ENCODE assay signal across 7 cellular contexts in the genomic region with DNA sequence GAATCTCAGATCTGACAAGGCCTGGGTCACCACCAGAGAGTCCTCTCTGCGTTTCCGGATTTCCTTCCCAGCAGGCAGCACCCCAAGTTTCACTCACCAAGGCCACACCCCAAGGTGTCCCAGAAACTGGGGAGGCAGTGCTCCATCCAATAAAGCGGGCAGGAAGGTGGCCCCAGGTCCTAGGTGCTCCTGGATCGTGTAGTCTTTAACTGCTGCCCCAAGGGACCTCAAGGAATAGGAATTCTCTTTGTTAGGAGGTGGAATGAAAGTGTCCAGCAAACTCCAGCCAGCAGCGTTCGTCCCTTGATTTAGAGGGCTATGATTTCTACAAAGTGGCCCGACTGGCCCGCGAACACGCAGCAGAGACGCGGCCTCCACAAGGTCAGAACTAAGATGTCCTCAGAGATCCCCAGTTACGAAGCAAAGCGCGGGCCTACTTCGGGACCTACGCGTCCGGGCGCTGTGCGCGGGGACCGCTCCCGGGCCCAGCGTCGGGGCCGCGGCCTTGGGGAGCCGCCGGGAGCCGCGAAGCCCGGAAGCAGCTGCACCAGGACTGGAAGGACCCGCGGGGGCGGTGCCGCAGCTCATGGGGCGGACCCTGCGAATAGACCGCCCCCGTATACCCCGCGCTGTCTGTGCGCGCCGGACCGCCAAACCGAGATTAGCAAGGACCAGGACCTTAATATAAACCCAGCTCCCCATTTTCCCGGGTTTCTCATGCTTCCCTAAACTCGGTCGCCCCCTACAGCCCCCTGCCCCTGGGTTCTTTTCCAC. TPM values are rescaled to one million over a fixed set of nuclear protein-coding genes. Genes with fewer than 3 reads are reported as not detected.
A peak's percentile ranks its signal among the peaks of the same experiment; 100 is the strongest.
DNase-seq lines count a peak whose midpoint lies in the region; ATAC-seq and TF ChIP-seq lines count a peak whose summit lies in the region.

A gene with protein sequence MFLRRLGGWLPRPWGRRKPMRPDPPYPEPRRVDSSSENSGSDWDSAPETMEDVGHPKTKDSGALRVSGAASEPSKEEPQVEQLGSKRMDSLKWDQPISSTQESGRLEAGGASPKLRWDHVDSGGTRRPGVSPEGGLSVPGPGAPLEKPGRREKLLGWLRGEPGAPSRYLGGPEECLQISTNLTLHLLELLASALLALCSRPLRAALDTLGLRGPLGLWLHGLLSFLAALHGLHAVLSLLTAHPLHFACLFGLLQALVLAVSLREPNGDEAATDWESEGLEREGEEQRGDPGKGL (minus strand): TSS at position 555 of the 774 bp plus-strand sequence. CDS start 831 bp downstream, outside the sequence.

- H3K9me3 ChIP-seq in duodenal mucosa (ENCODE audit: control insufficient read depth in 1 of 2, low read length in 2 of 2) = no peaks in the 10 kb centered on the region

- DNase-seq in NCI-H748 treated with DMSO at 0.1 percent for 48 hours (lab: John Stamatoyannopoulos, UW) (peak; percentile 76), lower leg skin (ENCODE audit: low spot score in 2 of 2) (peak; percentile 74 to 97)
- DNase-seq in activated CD4-positive, alpha-beta memory T cell treated with anti-CD3 and anti-CD28 coated beads for 36 hours = peak; percentile 80
- peak; percentile 54 to 78 for DNase-seq in stimulated activated CD4-positive, alpha-beta T cell treated with anti-CD3 and anti-CD28 coated beads, Interleukin-4, amount 100 ng/mL, for 48 hours (ENCODE audit: low read depth in 2 of 2)

- H3K9me3 Mint-ChIP-seq in activated CD4-positive, alpha-beta memory T cell treated with anti-CD3 and anti-CD28 coated beads for 36 hours = no peaks in the 10 kb centered on the region

- intact Hi-C loops in activated CD4-positive, alpha-beta memory T cell treated with anti-CD3 and anti-CD28 coated beads for 36 hours (cut with micrococcal nuclease) = loop anchor here (1.0 kb wide), 1 partner anchor 8 kb away; a partner anchor contains a TSS
- intact Hi-C loops in lower leg skin (cut with DNase I; ENCODE audit: low total_unique reads) = no loop called here

- H3K27ac ChIP-seq in duodenal mucosa (ENCODE audit: low read depth, low read length) = peak within 1 kb of the TSS; percentile 86

- ATAC-seq in GM18498 (IDR thresholded peaks at IDR 0.05; ENCODE audit: unreplicated experiment) (peak; percentile 56), HG03354 (IDR thresholded peaks at IDR 0.05; ENCODE audit: poor library complexity, severe bottlenecking, unreplicated experiment) (peak; percentile 47)

- POLR2A ChIA-PET in activated CD4-positive, alpha-beta memory T cell treated with anti-CD3 and anti-CD28 coated beads for 36 hours (lab: Charles Lee) = interaction anchor here (1.0 to 6.0 kb wide), 3 partner anchors 6 to 167 kb away, joined by 3 to 92 read pairs (median 6); a partner anchor contains a TSS

- peak within 1 kb of the TSS; percentile 83 to 96 for H3K9ac ChIP-seq in duodenal mucosa (ENCODE audit: low read depth in 1 of 2, low read length in 2 of 2)

- no peaks in the 10 kb centered on the region for H3K27me3 ChIP-seq in duodenal mucosa (ENCODE audit: control insufficient read depth in 1 of 2, insufficient read depth in 2 of 2, low read length in 2 of 2)

- peaks cover 67 to 73% of the 10 kb centered on the region in 2 donors for H3K4me1 ChIP-seq in duodenal mucosa (ENCODE audit: control insufficient read depth in 1 of 2, insufficient read depth in 2 of 2, low read length in 2 of 2)

- H3K4me3 Mint-ChIP-seq in activated CD4-positive, alpha-beta memory T cell treated with anti-CD3 and anti-CD28 coated beads for 36 hours = peak within 1 kb of the TSS; percentile 96

- no peak for TF ChIP-seq CTCF in lower leg skin (IDR thresholded peaks at IDR 0.05)

- H3K27ac Mint-ChIP-seq in activated CD4-positive, alpha-beta memory T cell treated with anti-CD3 and anti-CD28 coated beads for 36 hours = peak within 1 kb of the TSS; percentile 95

- H3K4me1 Mint-ChIP-seq in activated CD4-positive, alpha-beta memory T cell treated with anti-CD3 and anti-CD28 coated beads for 36 hours (ENCODE audit: low read depth) = peaks cover 73% of the 10 kb centered on the region

- WGBS in lower leg skin, 2 donors = 0 to 1% methylated on average over 37 to 39 of the region's 51 CpGs

- peak in 1 of 2 donors; percentile 34 for TF ChIP-seq POLR2A in lower leg skin (IDR thresholded peaks at IDR 0.05)

- H3K27me3 Mint-ChIP-seq in activated CD4-positive, alpha-beta memory T cell treated with anti-CD3 and anti-CD28 coated beads for 36 hours = no peaks in the 10 kb centered on the region

- CTCF ChIA-PET in activated CD4-positive, alpha-beta memory T cell treated with anti-CD3 and anti-CD28 coated beads for 36 hours (lab: Charles Lee) = interaction anchor here (1.6 kb wide), 1 partner anchor 8 kb away, joined by 10 read pairs; a partner anchor contains a TSS

- H3K36me3 Mint-ChIP-seq in activated CD4-positive, alpha-beta memory T cell treated with anti-CD3 and anti-CD28 coated beads for 36 hours = peaks cover 58% of the 10 kb centered on the region

- peaks cover 12 to 20% of the 10 kb centered on the region in 2 donors for H3K36me3 ChIP-seq in duodenal mucosa (ENCODE audit: control insufficient read depth in 1 of 2, insufficient read depth in 2 of 2, low read length in 2 of 2)

- H3K4me3 ChIP-seq in duodenal mucosa (ENCODE audit: low read depth in 1 of 2, low read length in 2 of 2) (peak within 1 kb of the TSS; percentile 88 to 97), lower leg skin (ENCODE audit: low read depth, poor library complexity, severe bottlenecking) (peak within 1 kb of the TSS; percentile 77)

RNA-seq across cellular contexts. Expression of the gene that starts here (rescaled TPM):
- total RNA-seq in activated CD4-positive, alpha-beta memory T cell treated with anti-CD3 and anti-CD28 coated beads for 36 hours = 10 to 100 TPM; 15.8 to 16.9 TPM
- 10 to 100 TPM; 35.8 to 39.9 (median 37.2) TPM for total RNA-seq in lower leg skin

Comparison
In these comparisons a context has a peak if more than half of its experiments do, and no peak if none do; other contexts are left out.
1. Peak in every context shown above with its lines: DNase-seq, ATAC-seq, H3K4me3 ChIP-seq and H3K27ac ChIP-seq.